In genomic region chr2:27849558-27849957, GRCh38 we compare ENCODE assay signal across 23 cellular contexts. TPM values are rescaled to one million over a fixed set of nuclear protein-coding genes. Genes with fewer than 3 reads are reported as not detected.
DNase-seq lines count a peak whose midpoint lies in the region; ATAC-seq, FAIRE-seq and TF ChIP-seq lines count a peak whose summit lies in the region.
"Had no signal": no experiment of that assay in that cellular context is flagged by ENCODE, and none has a peak within 500 bp of the region (broad histone marks: within the 10 kb centered on the region; RNA-seq: fewer than 3 reads in every experiment).

No MANE protein-coding gene starts in this region.

- H3K4me3 ChIP-seq in HepG2 (replicated peaks in 1 of 3; ENCODE audit: insufficient read depth in 1 of 3, low read depth in 2 of 3, low read length in 3 of 3) (no peak overlapping the region), right lobe of liver (no peak overlapping the region), thyroid gland (replicated peaks in 1 of 3) (no peak overlapping the region), A673 (ENCODE audit: low read depth, low read length, poor library complexity, severe bottlenecking) (no peak overlapping the region)
- H3K4me3 ChIP-seq: MG63 had no signal

- H3K27ac ChIP-seq in HepG2 (ENCODE audit: extremely low read length, insufficient read depth, low read length): peak overlapping the region; percentile 18
- H3K27ac ChIP-seq in right lobe of liver: no peak overlapping the region
- no peak overlapping the region for H3K27ac ChIP-seq in thyroid gland
- no peak overlapping the region for H3K27ac ChIP-seq in A673 (ENCODE audit: low read depth, low read length, poor library complexity, severe bottlenecking)

- intact Hi-C loops in HepG2 (cut with micrococcal nuclease; ENCODE audit: unreplicated experiment) (no loop called here), right lobe of liver (cut with DNase I) (no loop called here), thyroid gland (cut with DNase I) (no loop called here), left ventricle myocardium superior (cut with micrococcal nuclease) (no loop called here), A673 (cut with micrococcal nuclease; ENCODE audit: unreplicated experiment) (no loop called here)

- H3K4me1 Mint-ChIP-seq in stimulated activated effector memory CD8-positive, alpha-beta T cell treated with anti-CD3 and anti-CD28 coated beads, Interleukin-12 subunit alpha, Interleukin-12 subunit beta, amount 100 ng/mL, for 72 hours: no peaks in the 10 kb centered on the region

- H3K27ac Mint-ChIP-seq in stimulated activated effector memory CD8-positive, alpha-beta T cell treated with anti-CD3 and anti-CD28 coated beads, Interleukin-12 subunit alpha, Interleukin-12 subunit beta, amount 100 ng/mL, for 72 hours: no peak overlapping the region
- H3K27ac Mint-ChIP-seq: CD4-positive, alpha-beta T cell had no signal

- H3K4me3 Mint-ChIP-seq in stimulated activated effector memory CD8-positive, alpha-beta T cell treated with anti-CD3 and anti-CD28 coated beads, Interleukin-12 subunit alpha, Interleukin-12 subunit beta, amount 100 ng/mL, for 72 hours: no peak overlapping the region
- H3K4me3 Mint-ChIP-seq: CD4-positive, alpha-beta T cell had no signal

- TF ChIP-seq EP300 in HepG2 (IDR thresholded peaks at IDR 0.05; ENCODE audit: low read depth in 2 of 2, low read length in 2 of 2) (no peak), HepG2 (CRISPR knock-in tag; IDR thresholded peaks at IDR 0.05; ENCODE audit: borderline replicate concordance) (no peak)

- DNase-seq in HepG2 (ENCODE audit: low spot score) (no peak), right lobe of liver (no peak), MV-4-11 (lab: John Stamatoyannopoulos, UW) (peak; percentile 25), fibroblast of peridontal ligament (ENCODE audit: extremely low read depth) (peak; percentile 79), thyroid gland (no peak), left ventricle myocardium superior (no peak), A673 (ENCODE audit: low spot score) (no peak)
- no peak for DNase-seq in stimulated activated effector memory CD8-positive, alpha-beta T cell treated with anti-CD3 and anti-CD28 coated beads, Interleukin-12 subunit alpha, Interleukin-12 subunit beta, amount 100 ng/mL, for 72 hours (ENCODE audit: low spot score in 2 of 2)
- DNase-seq: Caco-2; CD4-positive, alpha-beta T cell; GF-D8; MG63; NCI-H1092; NCI-H1436 treated with DMSO at 0.1 percent for 48 hours; NCI-H2029 treated with DMSO at 0.1 percent for 48 hours; NCI-H510A treated with DMSO at 0.1 percent for 48 hours; NCI-H774; OCI-M1; RPMI8226; SHP77 treated with DMSO at 0.1 percent for 48 hours had no signal

- BruUV-seq in HepG2 (replicated peaks; lab: Mats Ljungman, UMichigan) (no TSS peak), A673 (replicated peaks; lab: Mats Ljungman, UMichigan) (no TSS peak)

- no peak overlapping the region for H3K4me2 ChIP-seq in HepG2 (ENCODE audit: low read depth, low read length)

- no peak for TF ChIP-seq RAD21 in HepG2 (CRISPR knock-in tag; IDR thresholded peaks at IDR 0.05)

- no peak overlapping the region for H2AFZ ChIP-seq in HepG2 (ENCODE audit: low read length)

- H3K9me3 ChIP-seq in HepG2 (ENCODE audit: low read length) (no peaks in the 10 kb centered on the region), right lobe of liver (no peaks in the 10 kb centered on the region), thyroid gland (no peaks in the 10 kb centered on the region), A673 (ENCODE audit: low read depth, low read length, poor library complexity, severe bottlenecking) (no peaks in the 10 kb centered on the region)
- H3K9me3 ChIP-seq: Caco-2, MG63 had no signal

- H3K4me1 ChIP-seq in HepG2 (ENCODE audit: insufficient read depth, low read length) (peaks cover 17% of the 10 kb centered on the region), right lobe of liver (peaks cover 0 to 8% (median 4%) of the 10 kb centered on the region in 4 donors), thyroid gland (peaks cover 8 to 10% of the 10 kb centered on the region in 2 donors), A673 (ENCODE audit: insufficient read depth, low read length, poor library complexity, severe bottlenecking) (no peaks in the 10 kb centered on the region)
- H3K4me1 ChIP-seq: Caco-2 had no signal

- no peaks in the 10 kb centered on the region for H3K27me3 ChIP-seq in HepG2 (ENCODE audit: control insufficient read depth in 1 of 2, insufficient read depth in 2 of 2, low read length in 2 of 2)
- no peaks in the 10 kb centered on the region for H3K27me3 ChIP-seq in right lobe of liver
- H3K27me3 ChIP-seq in thyroid gland: no peaks in the 10 kb centered on the region
- no peaks in the 10 kb centered on the region for H3K27me3 ChIP-seq in A673 (replicated peaks; ENCODE audit: insufficient read depth, low read depth, low read length, poor library complexity)
- H3K27me3 ChIP-seq: MG63 had no signal

- H3K36me3 Mint-ChIP-seq in stimulated activated effector memory CD8-positive, alpha-beta T cell treated with anti-CD3 and anti-CD28 coated beads, Interleukin-12 subunit alpha, Interleukin-12 subunit beta, amount 100 ng/mL, for 72 hours: peaks cover 6% of the 10 kb centered on the region

- H3K36me3 ChIP-seq in HepG2 (replicated peaks in 1 of 2; ENCODE audit: control insufficient read depth in 1 of 2, insufficient read depth in 2 of 2, low read length in 2 of 2) (no peaks in the 10 kb centered on the region), right lobe of liver (peaks cover 0 to 7% (median 0%) of the 10 kb centered on the region in 4 donors), thyroid gland (peaks cover 0 to 4% of the 10 kb centered on the region in 2 donors), A673 (ENCODE audit: insufficient read depth, low read length, poor library complexity, severe bottlenecking) (no peaks in the 10 kb centered on the region)
- H3K36me3 ChIP-seq: MG63 had no signal

- in situ Hi-C loops in HepG2 (cut with HindIII; ENCODE audit: extremely low pct_ligation_motif_present, low pct_unique_long_range_greater_than_20kb): no loop called here

- 53% methylated on average over 3 of the region's 3 CpGs for WGBS in HepG2 (ENCODE audit: low lambda C conversion rate)
- WGBS in right lobe of liver (ENCODE audit: insufficient coverage, low coverage, low lambda C conversion rate, missing lambda C conversion rate): 86% methylated on average over 3 of the region's 3 CpGs
- 97 to 100% methylated on average over 3 of the region's 3 CpGs for WGBS in thyroid gland, 2 donors

- ATAC-seq in HepG2 (peak; percentile 34; the same call in 2 of the 3 replicates), right lobe of liver (no peak), left ventricle myocardium superior (no peak)
- ATAC-seq in stimulated activated effector memory CD8-positive, alpha-beta T cell treated with anti-CD3 and anti-CD28 coated beads, Interleukin-12 subunit alpha, Interleukin-12 subunit beta, amount 100 ng/mL, for 72 hours: peak; percentile 92
- ATAC-seq: SK-N-SH treated with all-trans-retinoic acid at 6 μM for 48 hours had no signal

- TF ChIP-seq CTCF in HepG2 (CRISPR knock-in tag; IDR thresholded peaks at IDR 0.05): no peak
- no peak for TF ChIP-seq CTCF in right lobe of liver (IDR thresholded peaks at IDR 0.05)
- no peak for TF ChIP-seq CTCF in thyroid gland (IDR thresholded peaks at IDR 0.05)
- TF ChIP-seq CTCF in A673 (conservative IDR thresholded peaks at IDR 0.05; ENCODE audit: low read depth, low read length): no peak

- no peaks in the 10 kb centered on the region for H3K79me2 ChIP-seq in HepG2 (ENCODE audit: insufficient read depth, low read length)

- H3K9ac ChIP-seq in HepG2 (ENCODE audit: insufficient read depth, low read depth, low read length): no peak overlapping the region

- CTCF ChIA-PET in HepG2 (lab: Yijun Ruan, JAX; ENCODE audit: low intra/inter-chr PET ratio, low total read pairs): no interaction called here
- CTCF ChIA-PET in A673 (lab: Charles Lee): no interaction called here

- TF ChIP-seq POLR2A in HepG2 (IDR thresholded peaks at IDR 0.05; ENCODE audit: insufficient read depth in 1 of 2, low read depth in 2 of 2, low read length in 2 of 2): no peak
- TF ChIP-seq POLR2A in right lobe of liver (IDR thresholded peaks at IDR 0.05): no peak
- TF ChIP-seq POLR2A in thyroid gland (IDR thresholded peaks at IDR 0.05): no peak

- POLR2A ChIA-PET in HepG2 (lab: Yijun Ruan, JAX): no interaction called here
- POLR2A ChIA-PET in A673 (lab: Charles Lee; ENCODE audit: low non-redundant PET): no interaction called here

- no peak for FAIRE-seq in HepG2 (lab: Jason Lieb, UNC)
- FAIRE-seq: A204.1, H1 had no signal

- H3K9me3 Mint-ChIP-seq in stimulated activated effector memory CD8-positive, alpha-beta T cell treated with anti-CD3 and anti-CD28 coated beads, Interleukin-12 subunit alpha, Interleukin-12 subunit beta, amount 100 ng/mL, for 72 hours: no peaks in the 10 kb centered on the region
- H3K9me3 Mint-ChIP-seq: CD4-positive, alpha-beta T cell had no signal

- H4K20me1 ChIP-seq in HepG2 (ENCODE audit: insufficient read depth, low read length): no peaks in the 10 kb centered on the region

RNA-seq across cellular contexts. Expression of gene RBKS, which starts 40.6 kb away (rescaled TPM):
- total RNA-seq in HepG2 (2016; rRNA removed; fragmentation: Illumina TruSeq; extraction: Trizol): 7.7 and 11.7 TPM in 2 replicates
- total RNA-seq in HepG2 (2016; cell fraction: cytosol; rRNA removed; fragmentation: Illumina TruSeq; extraction: Trizol; ENCODE audit: low read depth): 1.8 and 2.4 TPM in 2 replicates
- 8.0 and 11.5 TPM in 2 replicates for total RNA-seq in HepG2 (2016; cell fraction: insoluble cytoplasmic fraction; rRNA removed; fragmentation: Illumina TruSeq; extraction: Trizol)
- 2.9 and 3.2 TPM in 2 replicates for total RNA-seq in HepG2 (2016; cell fraction: membrane; rRNA removed; fragmentation: Illumina TruSeq; extraction: Trizol)
- total RNA-seq in HepG2 (2016; cell fraction: nucleus; rRNA removed; fragmentation: Illumina TruSeq; extraction: Trizol): 3.7 and 4.5 TPM in 2 replicates
- 7.8 and 8.3 TPM in 2 replicates for polyA plus RNA-seq in HepG2 (2011; rRNA removed)
- polyA plus RNA-seq in HepG2 (2011; cell fraction: cytosol; rRNA removed): 7.5 and 9.2 TPM in 2 replicates
- 1.4 and 2.0 TPM in 2 replicates for polyA plus RNA-seq in HepG2 (2011; cell fraction: nucleus; rRNA removed)
- polyA plus RNA-seq in HepG2 (2012): 4.9 and 12.6 TPM in 2 replicates
- 1.8 and 2.2 TPM in 2 replicates for polyA plus RNA-seq in HepG2 (2016; cell fraction: cytosol; fragmentation: Illumina TruSeq; extraction: Trizol; ENCODE audit: low read depth)
- 10.1 and 10.5 TPM in 2 replicates for polyA plus RNA-seq in HepG2 (2016; cell fraction: insoluble cytoplasmic fraction; fragmentation: Illumina TruSeq; extraction: Trizol; ENCODE audit: low read depth)
- polyA plus RNA-seq in HepG2 (2016; cell fraction: membrane; fragmentation: Illumina TruSeq; extraction: Trizol; ENCODE audit: low read depth): 2.2 and 2.3 TPM in 2 replicates
- polyA plus RNA-seq in HepG2 (2016; cell fraction: nucleus; fragmentation: Illumina TruSeq; extraction: Trizol; ENCODE audit: insufficient read depth, low read depth): 2.4 and 3.5 TPM in 2 replicates
- 1.0 and 4.2 TPM in 2 replicates for polyA minus RNA-seq in HepG2 (2011; rRNA and poly(A)+ RNA removed; ENCODE audit: low replicate concordance)
- polyA minus RNA-seq in HepG2 (2011; cell fraction: cytosol; rRNA and poly(A)+ RNA removed): 2.5 and 3.7 TPM in 2 replicates
- 7.6 and 9.3 TPM in 2 replicates for polyA minus RNA-seq in HepG2 (2011; cell fraction: nucleus; rRNA and poly(A)+ RNA removed)
- total RNA-seq in right lobe of liver: 10 to 100 TPM; 13.5 to 18.6 (median 16.0) TPM
- total RNA-seq in thyroid gland: 10 to 100 TPM in 1 of 4 donors, 1 to 10 TPM in 3; 6.9 to 10.6 (median 8.1) TPM
- total RNA-seq in left ventricle myocardium superior: 3.3 TPM
- 0.54 and 0.66 TPM in 2 replicates for total RNA-seq in A673 (2021)

RNA-seq across cellular contexts. Expression of gene BABAM2, which starts 41.0 kb away (rescaled TPM):
- total RNA-seq in HepG2 (2016; rRNA removed; fragmentation: Illumina TruSeq; extraction: Trizol) (24.9 and 34.8 TPM in 2 replicates), right lobe of liver (10 to 100 TPM; 17.1 to 39.4 (median 25.5) TPM), thyroid gland (10 to 100 TPM; 33.2 to 70.3 (median 38.6) TPM), left ventricle myocardium superior (56.8 TPM), A673 (2021) (21.5 and 21.8 TPM in 2 replicates)
- total RNA-seq in HepG2 (2016; cell fraction: cytosol; rRNA removed; fragmentation: Illumina TruSeq; extraction: Trizol; ENCODE audit: low read depth): 8.2 and 8.5 TPM in 2 replicates
- 26.2 and 31.2 TPM in 2 replicates for total RNA-seq in HepG2 (2016; cell fraction: insoluble cytoplasmic fraction; rRNA removed; fragmentation: Illumina TruSeq; extraction: Trizol)
- total RNA-seq in HepG2 (2016; cell fraction: membrane; rRNA removed; fragmentation: Illumina TruSeq; extraction: Trizol): 13.7 and 14.1 TPM in 2 replicates
- total RNA-seq in HepG2 (2016; cell fraction: nucleus; rRNA removed; fragmentation: Illumina TruSeq; extraction: Trizol): 33.5 and 34.7 TPM in 2 replicates
- polyA plus RNA-seq in HepG2 (2011; rRNA removed): 28.0 and 28.3 TPM in 2 replicates
- polyA plus RNA-seq in HepG2 (2011; cell fraction: cytosol; rRNA removed): 18.3 and 23.5 TPM in 2 replicates
- polyA plus RNA-seq in HepG2 (2011; cell fraction: nucleus; rRNA removed): 14.1 and 17.0 TPM in 2 replicates
- polyA plus RNA-seq in HepG2 (2012): 23.1 and 32.2 TPM in 2 replicates
- polyA plus RNA-seq in HepG2 (2016; cell fraction: cytosol; fragmentation: Illumina TruSeq; extraction: Trizol; ENCODE audit: low read depth): 11.4 and 14.0 TPM in 2 replicates
- 49.9 and 58.4 TPM in 2 replicates for polyA plus RNA-seq in HepG2 (2016; cell fraction: insoluble cytoplasmic fraction; fragmentation: Illumina TruSeq; extraction: Trizol; ENCODE audit: low read depth)
- 17.1 and 19.7 TPM in 2 replicates for polyA plus RNA-seq in HepG2 (2016; cell fraction: membrane; fragmentation: Illumina TruSeq; extraction: Trizol; ENCODE audit: low read depth)
- polyA plus RNA-seq in HepG2 (2016; cell fraction: nucleus; fragmentation: Illumina TruSeq; extraction: Trizol; ENCODE audit: insufficient read depth, low read depth): 22.3 and 23.0 TPM in 2 replicates
- polyA minus RNA-seq in HepG2 (2011; rRNA and poly(A)+ RNA removed; ENCODE audit: low replicate concordance): 22.8 and 28.8 TPM in 2 replicates
- polyA minus RNA-seq in HepG2 (2011; cell fraction: cytosol; rRNA and poly(A)+ RNA removed): 18.5 and 21.5 TPM in 2 replicates
- polyA minus RNA-seq in HepG2 (2011; cell fraction: nucleus; rRNA and poly(A)+ RNA removed): 132 and 154 TPM in 2 replicates

Comparison
In these comparisons a context has a peak if more than half of its experiments do, and no peak if none do; other contexts are left out.
1. ATAC-seq: peak in HepG2 (single experiment) and stimulated activated effector memory CD8-positive, alpha-beta T cell treated with anti-CD3 and anti-CD28 coated beads, Interleukin-12 subunit alpha, Interleukin-12 subunit beta, amount 100 ng/mL, for 72 hours (single experiment); none in right lobe of liver (0 of 4) and left ventricle myocardium superior (single experiment).
2. DNase-seq: peak in MV-4-11 (single experiment) and fibroblast of peridontal ligament (single experiment); none in HepG2 (single experiment), right lobe of liver (0 of 3), stimulated activated effector memory CD8-positive, alpha-beta T cell treated with anti-CD3 and anti-CD28 coated beads, Interleukin-12 subunit alpha, Interleukin-12 subunit beta, amount 100 ng/mL, for 72 hours (0 of 2), thyroid gland (0 of 2), left ventricle myocardium superior (single experiment) and A673 (single experiment).